ENCODE assay signal across 26 cellular contexts in genomic region chr20:37997516-37997915, GRCh38.
"Had no signal": no experiment of that assay in that cellular context is flagged by ENCODE, and none has a peak within 500 bp of the region (broad histone marks: within the 10 kb centered on the region; RNA-seq: fewer than 3 reads in every experiment).

No MANE protein-coding gene starts in this region.

- H3K27ac ChIP-seq: epithelial cell of prostate, gastroesophageal sphincter, left lung, psoas muscle, sigmoid colon, stomach, vagina had no signal

- ATAC-seq: esophagus mucosa; gastroesophageal sphincter; heart right ventricle; left cardiac atrium; left lung; naive thymus-derived CD4-positive, alpha-beta T cell; psoas muscle; right cardiac atrium; stimulated activated effector memory CD8-positive, alpha-beta T cell treated with anti-CD3 and anti-CD28 coated beads, Interleukin-12 subunit alpha, Interleukin-12 subunit beta, amount 100 ng/mL, for 72 hours had no signal

- DNase-seq: cortex of kidney; effector CD4-positive, alpha-beta T cell; foreskin fibroblast; glutamatergic neuron; heart right ventricle; hippocampal formation; left cardiac atrium; left lung; mesendoderm; midbrain; naive thymus-derived CD4-positive, alpha-beta T cell; nephron progenitor cell; posterior cingulate gyrus; psoas muscle; right cardiac atrium; sigmoid colon; stimulated activated CD4-positive, alpha-beta T cell treated with anti-CD3 and anti-CD28 coated beads, Interleukin-2, amount 100 ng/mL, for 24 hours; stimulated activated CD4-positive, alpha-beta T cell treated with anti-CD3 and anti-CD28 coated beads, Interleukin-4, amount 100 ng/mL, for 24 hours; stimulated activated naive CD4-positive, alpha-beta T cell treated with Interleukin-2 at 50 U/mL for 16 hours; stomach; trophoblast cell had no signal
